Comparison of ENCODE assay signal across 8 cellular contexts in the genomic region with DNA sequence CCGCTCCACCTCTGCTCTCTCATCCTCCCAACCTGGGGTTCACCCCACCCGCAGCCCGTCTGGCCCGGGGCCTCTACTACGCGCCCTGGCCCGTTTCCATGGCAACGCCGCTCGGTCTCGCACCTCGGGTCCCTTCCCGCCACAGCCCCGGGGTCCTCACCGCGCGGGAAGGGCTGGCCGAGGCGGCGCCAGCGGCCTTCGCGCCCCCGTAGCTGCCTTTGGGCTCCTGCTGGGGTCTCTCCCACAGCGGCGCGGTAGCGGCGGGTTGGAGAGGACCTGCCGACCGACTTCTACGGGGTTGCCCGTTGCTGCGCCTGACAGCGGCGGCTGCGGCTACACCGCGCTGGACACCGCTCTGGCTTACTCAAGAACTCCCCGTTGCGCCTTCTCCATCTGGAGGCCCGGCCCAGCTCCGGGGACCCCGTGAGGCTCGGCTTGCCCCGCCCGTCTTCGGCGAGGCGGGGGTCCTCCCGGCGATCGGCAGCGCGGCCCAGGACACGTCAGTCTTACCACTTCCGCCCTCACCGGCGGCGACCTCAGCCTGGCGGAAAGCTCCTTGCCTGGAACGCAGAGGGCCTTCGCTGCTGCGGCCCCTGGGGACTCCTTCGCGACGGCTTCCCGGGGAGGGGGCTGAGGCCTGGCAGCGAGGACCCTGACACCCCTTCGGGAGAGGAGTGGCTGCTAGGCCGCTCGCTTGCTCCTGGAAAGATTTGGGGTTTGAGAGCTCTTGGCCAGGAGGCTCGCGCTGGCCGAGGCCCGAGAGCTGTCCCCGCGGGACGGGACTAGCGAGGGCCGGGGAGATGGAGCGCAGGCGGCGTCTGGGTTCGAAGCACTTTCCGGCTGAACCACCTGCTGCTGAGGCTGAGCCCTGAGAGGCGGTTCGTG. TPM values are rescaled to one million over a fixed set of nuclear protein-coding genes. Genes with fewer than 3 reads are reported as not detected.
DNase-seq lines count a peak whose midpoint lies in the region; ATAC-seq and TF ChIP-seq lines count a peak whose summit lies in the region.

TM9SF1 (minus strand) TSS at position 256 of the 885 bp plus-strand sequence. CDS start 422 bp downstream, outside the sequence.

- peak within 1 kb of the TSS; percentile 81 to 98 for H3K4me3 ChIP-seq in ascending aorta

- intact Hi-C loops in ascending aorta (cut with DNase I), result loop anchor here (1.0 to 2.0 kb wide), 3 partner anchors 18 to 47 kb away; partner anchors contain the start of genes CHMP4A, GMPR2, NEDD8 and TINF2

- peaks cover 45% of the 10 kb centered on the region for H3K4me1 Mint-ChIP-seq in T-helper 2 cell treated with Interferon-gamma antibody and Interleukin-4, amounts not matched to agents 5 μg/mL and 100 μg/mL, for 36 hours (ENCODE audit: low read depth)

- peaks cover 13 to 17% of the 10 kb centered on the region in 2 donors for H3K36me3 ChIP-seq in ascending aorta

- no peaks in the 10 kb centered on the region for H3K9me3 Mint-ChIP-seq in T-helper 2 cell treated with Interferon-gamma antibody and Interleukin-4, amounts not matched to agents 5 μg/mL and 100 μg/mL, for 36 hours

- no peaks in the 10 kb centered on the region for H3K9me3 ChIP-seq in ascending aorta

- H3K27me3 Mint-ChIP-seq in T-helper 2 cell treated with Interferon-gamma antibody and Interleukin-4, amounts not matched to agents 5 μg/mL and 100 μg/mL, for 36 hours (ENCODE audit: low read depth), result no peaks in the 10 kb centered on the region

- no peaks in the 10 kb centered on the region for H3K27me3 ChIP-seq in ascending aorta

- peaks cover 8 to 25% of the 10 kb centered on the region in 2 donors for H3K4me1 ChIP-seq in ascending aorta

- DNase-seq in NCI-H146 treated with DMSO at 0.1 percent for 48 hours (lab: John Stamatoyannopoulos, UW; ENCODE audit: unreplicated experiment), result peak; percentile 61
- DNase-seq in T-helper 2 cell treated with Interferon-gamma antibody and Interleukin-4, amounts not matched to agents 5 μg/mL and 100 μg/mL, for 36 hours (ENCODE audit: low spot score), result peak; percentile 84
- DNase-seq in ascending aorta (ENCODE audit: low spot score in 2 of 2), result peak; percentile 26 to 94
- peak; percentile 95 for DNase-seq in hepatic stellate cell (ENCODE audit: low spot score)
- peak; percentile 98 for DNase-seq in retina
- no peak for DNase-seq in cortex of kidney (lab: John Stamatoyannopoulos, UW)

- peak within 1 kb of the TSS; percentile 98 for H3K4me3 Mint-ChIP-seq in T-helper 2 cell treated with Interferon-gamma antibody and Interleukin-4, amounts not matched to agents 5 μg/mL and 100 μg/mL, for 36 hours

- H3K27ac Mint-ChIP-seq in T-helper 2 cell treated with Interferon-gamma antibody and Interleukin-4, amounts not matched to agents 5 μg/mL and 100 μg/mL, for 36 hours, result peak within 1 kb of the TSS; percentile 98

- H3K36me3 Mint-ChIP-seq in T-helper 2 cell treated with Interferon-gamma antibody and Interleukin-4, amounts not matched to agents 5 μg/mL and 100 μg/mL, for 36 hours (ENCODE audit: low read depth), result peaks cover 49% of the 10 kb centered on the region

- ATAC-seq in GM18502 (IDR thresholded peaks at IDR 0.05; ENCODE audit: poor library complexity, unreplicated experiment) (peak; percentile 87), HG02884 (IDR thresholded peaks at IDR 0.05; ENCODE audit: unreplicated experiment) (peak; percentile 69)

- no peak for TF ChIP-seq CTCF in ascending aorta (IDR thresholded peaks at IDR 0.05)

- H3K27ac ChIP-seq in ascending aorta, result peak within 1 kb of the TSS; percentile 97 to 99

RNA-seq across cellular contexts. Expression of gene TM9SF1, which starts in this region (rescaled TPM):
- 86.5 TPM for total RNA-seq in ascending aorta
